In genomic region chr7:27102578-27103442, GRCh38 we compare ENCODE assay signal across 8 cellular contexts. TPM values are rescaled to one million over a fixed set of nuclear protein-coding genes. Genes with fewer than 3 reads are reported as not detected.
A peak's percentile ranks its signal among the peaks of the same experiment; 100 is the strongest.
DNase-seq lines count a peak whose midpoint lies in the region; ATAC-seq and TF ChIP-seq lines count a peak whose summit lies in the region.

TSS of gene HOXA2 (minus strand) at chr7:27102683. CDS start at chr7:27102500, 183 bp downstream.

- H3K27me3 Mint-ChIP-seq in nephron progenitor cell (ENCODE audit: low read depth, poor library complexity), result no peaks in the 10 kb centered on the region

- ATAC-seq in HG02588 (IDR thresholded peaks at IDR 0.05; ENCODE audit: unreplicated experiment) (no peak), GM21390 (IDR thresholded peaks at IDR 0.05; ENCODE audit: unreplicated experiment) (no peak)

- H3K27me3 ChIP-seq in esophagus squamous epithelium, result peaks cover 0 to 11% (median 0%) of the 10 kb centered on the region in 4 donors

- H3K4me3 Mint-ChIP-seq in nephron progenitor cell, result peak within 1 kb of the TSS; percentile 99

- no peaks in the 10 kb centered on the region for H3K9me3 ChIP-seq in SK-N-MC (ENCODE audit: low read depth, low read length)
- no peaks in the 10 kb centered on the region for H3K9me3 ChIP-seq in esophagus squamous epithelium

- H3K9me3 Mint-ChIP-seq in nephron progenitor cell, result no peaks in the 10 kb centered on the region

- peak in 2 of 4 donors; percentile 22 to 53 for TF ChIP-seq POLR2A in esophagus squamous epithelium (IDR thresholded peaks at IDR 0.05)

- peaks cover 60% of the 10 kb centered on the region for H3K36me3 Mint-ChIP-seq in nephron progenitor cell (ENCODE audit: low read depth)

- H3K9ac ChIP-seq in SK-N-MC (ENCODE audit: insufficient read length), result no peak within 1 kb of the TSS

- H3K27ac ChIP-seq in SK-N-MC, result no peak within 1 kb of the TSS
- H3K27ac ChIP-seq in esophagus squamous epithelium, result peak within 1 kb of the TSS; percentile 96 to 99 (median 99)

- peak within 1 kb of the TSS; percentile 100 for H3K27ac Mint-ChIP-seq in nephron progenitor cell

- intact Hi-C loops in esophagus squamous epithelium (cut with DNase I), result no loop called here

- H3K36me3 ChIP-seq in SK-N-MC (ENCODE audit: insufficient read depth, low read length), result no peaks in the 10 kb centered on the region
- H3K36me3 ChIP-seq in esophagus squamous epithelium, result no peaks in the 10 kb centered on the region

- 9 to 11% methylated on average over 17 to 28 of the region's 29 CpGs for whole genome bisulfite sequencing in esophagus squamous epithelium, 2 donors

- TF ChIP-seq CTCF in AG10803 (conservative IDR thresholded peaks at IDR 0.05; ENCODE audit: low read length) (no peak), esophagus squamous epithelium (IDR thresholded peaks at IDR 0.05) (no peak), nephron progenitor cell (IDR thresholded peaks at IDR 0.05) (no peak)

- H3K4me1 ChIP-seq in esophagus squamous epithelium, result peaks cover 9 to 97% (median 30%) of the 10 kb centered on the region in 3 donors

- H3K4me3 ChIP-seq in AG10803 (ENCODE audit: low read length), result peak within 1 kb of the TSS; percentile 40
- H3K4me3 ChIP-seq in SK-N-MC, result peak within 1 kb of the TSS; percentile 67
- peak within 1 kb of the TSS; percentile 35 to 97 (median 86) for H3K4me3 ChIP-seq in esophagus squamous epithelium

- no peak for DNase-seq in AG10803 (ENCODE audit: low read depth)
- no peak for DNase-seq in SK-N-MC (ENCODE audit: low read depth, low spot score)
- no peak for DNase-seq in esophagus squamous epithelium (lab: John Stamatoyannopoulos, UW)
- DNase-seq in nephron progenitor cell, result peak; percentile 77
- DNase-seq in activated CD4-positive, alpha-beta T cell treated with anti-CD3 and anti-CD28 coated beads for 4 hours, result no peak
- DNase-seq in activated CD4-positive, CD25-positive, alpha-beta regulatory T cell treated with anti-CD3 and anti-CD28 coated beads, Interleukin-2, amount 50 U/mL, for 72 hours, result no peak

- H3K4me1 Mint-ChIP-seq in nephron progenitor cell, result peaks cover 83% of the 10 kb centered on the region

RNA-seq across cellular contexts. Expression of gene HOXA2, which starts in this region (rescaled TPM):
- total RNA-seq in esophagus squamous epithelium, result 1 to 10 TPM in 3 of 4 donors, under 1 TPM in 1; 0.27 to 3.6 (median 1.5) TPM
